ENCODE assay signal across 16 cellular contexts in the genomic region with DNA sequence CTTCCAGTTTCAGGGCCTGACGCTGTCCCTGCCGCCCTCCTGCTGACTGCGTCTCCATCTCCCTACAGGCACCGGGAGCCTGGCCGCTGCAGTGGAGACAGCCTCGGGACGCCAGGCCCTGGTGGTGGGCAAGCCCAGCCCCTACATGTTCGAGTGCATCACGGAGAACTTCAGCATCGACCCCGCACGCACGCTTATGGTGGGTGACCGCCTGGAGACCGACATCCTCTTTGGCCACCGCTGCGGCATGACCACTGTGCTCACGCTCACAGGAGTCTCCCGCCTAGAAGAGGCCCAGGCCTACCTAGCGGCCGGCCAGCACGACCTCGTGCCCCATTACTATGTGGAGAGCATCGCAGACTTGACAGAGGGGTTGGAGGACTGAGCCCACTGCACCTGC. TPM values are rescaled to one million over a fixed set of nuclear protein-coding genes. Genes with fewer than 3 reads are reported as not detected.
DNase-seq lines count a peak whose midpoint lies in the region; ATAC-seq, FAIRE-seq and TF ChIP-seq lines count a peak whose summit lies in the region.
"Had no signal": no experiment of that assay in that cellular context is flagged by ENCODE, and none has a peak within 500 bp of the region (broad histone marks: within the 10 kb centered on the region; RNA-seq: fewer than 3 reads in every experiment).

No MANE protein-coding gene starts in this region.

- ATAC-seq in HepG2 (no peak), right lobe of liver (no peak), GM19452 (IDR thresholded peaks at IDR 0.05; ENCODE audit: unreplicated experiment) (no peak), HG03135 (IDR thresholded peaks at IDR 0.05; ENCODE audit: unreplicated experiment) (no peak)
- ATAC-seq: HCT116 had no signal

- no peak overlapping the region for H3K4ac ChIP-seq in neuronal stem cell (ENCODE audit: low read length)

- no peak overlapping the region for H2BK120ac ChIP-seq in neuronal stem cell (ENCODE audit: low read depth, low read length)

- TF ChIP-seq EP300 in HepG2 (IDR thresholded peaks at IDR 0.05; ENCODE audit: low read depth in 2 of 2, low read length in 2 of 2) (no peak), HepG2 (CRISPR knock-in tag; IDR thresholded peaks at IDR 0.05; ENCODE audit: borderline replicate concordance) (no peak)

- CTCF ChIA-PET in HepG2 (lab: Yijun Ruan, JAX; ENCODE audit: low intra/inter-chr PET ratio, low total read pairs), result no interaction called here

- H3K79me1 ChIP-seq in neuronal stem cell (ENCODE audit: low read depth, low read length), result peaks cover 15% of the 10 kb centered on the region

- FAIRE-seq in HepG2 (lab: Jason Lieb, UNC), result no peak
- FAIRE-seq: GM19239, H54 had no signal

- H2BK15ac ChIP-seq in neuronal stem cell (ENCODE audit: low read length), result no peak overlapping the region

- H4K91ac ChIP-seq in neuronal stem cell (ENCODE audit: low read depth, low read length, poor library complexity), result no peak overlapping the region

- intact Hi-C loops in HepG2 (cut with micrococcal nuclease; ENCODE audit: unreplicated experiment) (no loop called here), right lobe of liver (cut with DNase I) (no loop called here)

- no peak for TF ChIP-seq CTCF in HepG2 (CRISPR knock-in tag; IDR thresholded peaks at IDR 0.05)
- TF ChIP-seq CTCF in right lobe of liver (IDR thresholded peaks at IDR 0.05), result no peak

- peaks cover 44% of the 10 kb centered on the region for H3K79me2 ChIP-seq in HepG2 (ENCODE audit: insufficient read depth, low read length)

- TF ChIP-seq RAD21 in HepG2 (CRISPR knock-in tag; IDR thresholded peaks at IDR 0.05), result no peak

- H4K8ac ChIP-seq in neuronal stem cell (ENCODE audit: low read depth, low read length), result no peak overlapping the region

- H3K9me3 ChIP-seq in HepG2 (ENCODE audit: low read length), result no peaks in the 10 kb centered on the region
- no peaks in the 10 kb centered on the region for H3K9me3 ChIP-seq in right lobe of liver
- no peaks in the 10 kb centered on the region for H3K9me3 ChIP-seq in neuronal stem cell (replicated peaks in 1 of 2; ENCODE audit: control insufficient read depth in 2 of 2, insufficient read depth in 1 of 2, low read depth in 1 of 2, low read length in 2 of 2)
- no peaks in the 10 kb centered on the region for H3K9me3 ChIP-seq in subcutaneous abdominal adipose tissue (ENCODE audit: control insufficient read depth in 5 of 5, low read length in 5 of 5)
- H3K9me3 ChIP-seq: BLaER1 treated with 17β-estradiol and CSF1 and Interleukin-3, amounts not matched to agents 10 nM and 100 nM had no signal

- no peak overlapping the region for H2BK12ac ChIP-seq in neuronal stem cell (ENCODE audit: low read length)

- H2AK5ac ChIP-seq in neuronal stem cell (ENCODE audit: low read depth, low read length), result peak overlapping the region; percentile 46

- H3K9ac ChIP-seq in HepG2 (ENCODE audit: insufficient read depth, low read depth, low read length) (no peak overlapping the region), neuronal stem cell (ENCODE audit: low read depth, low read length, poor library complexity) (no peak overlapping the region), subcutaneous abdominal adipose tissue (ENCODE audit: low read length in 5 of 5) (no peak overlapping the region)
- H3K9ac ChIP-seq: BLaER1 treated with 17β-estradiol and CSF1 and Interleukin-3, amounts not matched to agents 10 nM and 100 nM had no signal

- no peak overlapping the region for H3K18ac ChIP-seq in neuronal stem cell (ENCODE audit: low read length)

- no TSS peak for BruUV-seq in HepG2 (replicated peaks; lab: Mats Ljungman, UMichigan)

- no peak overlapping the region for H2AFZ ChIP-seq in HepG2 (ENCODE audit: low read length)
- no peak overlapping the region for H2AFZ ChIP-seq in neuronal stem cell (ENCODE audit: low read length)

- H2BK5ac ChIP-seq in neuronal stem cell (ENCODE audit: low read length), result peak overlapping the region; percentile 26

- TF ChIP-seq POLR2A in HepG2 (IDR thresholded peaks at IDR 0.05; ENCODE audit: insufficient read depth in 1 of 2, low read depth in 2 of 2, low read length in 2 of 2) (no peak), right lobe of liver (IDR thresholded peaks at IDR 0.05) (no peak)

- H3K36me3 ChIP-seq in HepG2 (replicated peaks in 1 of 2; ENCODE audit: control insufficient read depth in 1 of 2, insufficient read depth in 2 of 2, low read length in 2 of 2) (peaks cover 17 to 29% of the 10 kb centered on the region in 2 experiments), right lobe of liver (peaks cover 0 to 18% (median 9%) of the 10 kb centered on the region in 4 donors), neuronal stem cell (replicated peaks in 1 of 2; ENCODE audit: control insufficient read depth in 2 of 2, insufficient read depth in 2 of 2, low read length in 2 of 2) (peaks cover 20 to 61% of the 10 kb centered on the region in 2 donors), subcutaneous abdominal adipose tissue (ENCODE audit: control insufficient read depth in 5 of 5, insufficient read depth in 5 of 5, low read length in 5 of 5) (peaks cover 0 to 16% (median 13%) of the 10 kb centered on the region in 5 donors)

- in situ Hi-C loops in HepG2 (cut with HindIII; ENCODE audit: extremely low pct_ligation_motif_present, low pct_unique_long_range_greater_than_20kb), result no loop called here

- 98% methylated on average over 20 of the region's 24 CpGs for WGBS in HepG2 (ENCODE audit: low lambda C conversion rate)
- 100% methylated on average over 3 of the region's 24 CpGs for WGBS in right lobe of liver (ENCODE audit: insufficient coverage, low coverage, low lambda C conversion rate, missing lambda C conversion rate)
- WGBS in neuronal stem cell (ENCODE audit: extremely low coverage in 2 of 2, insufficient read length in 2 of 2, insufficient replicate concordance in 1 of 2), 2 donors, result no CpG with 5 or more reads among the region's 24 CpGs

- POLR2A ChIA-PET in HepG2 (lab: Yijun Ruan, JAX), result interaction anchor here (1.4 to 11.2 kb wide), 3 partner anchors 16 to 28 kb away, joined by 3 to 242 read pairs (median 3); a partner anchor contains a TSS

- no peak overlapping the region for H3K14ac ChIP-seq in neuronal stem cell (ENCODE audit: low read length)

- H3K27ac ChIP-seq in HepG2 (ENCODE audit: extremely low read length, insufficient read depth, low read length), result no peak overlapping the region
- H3K27ac ChIP-seq in right lobe of liver, result no peak overlapping the region
- peak overlapping the region; percentile 12 for H3K27ac ChIP-seq in neuronal stem cell (replicated peaks; ENCODE audit: low read length)
- peak overlapping the region; percentile 67 for H3K27ac ChIP-seq in subcutaneous abdominal adipose tissue (ENCODE audit: low read depth, low read length)

- H3K4me2 ChIP-seq in HepG2 (ENCODE audit: low read depth, low read length) (no peak overlapping the region), neuronal stem cell (ENCODE audit: insufficient read depth, low read length, poor library complexity, severe bottlenecking) (no peak overlapping the region)
- H3K4me2 ChIP-seq: BLaER1 treated with 17β-estradiol and CSF1 and Interleukin-3, amounts not matched to agents 10 nM and 100 nM had no signal

- no peak overlapping the region for H3K4me3 ChIP-seq in HepG2 (replicated peaks in 1 of 3; ENCODE audit: insufficient read depth in 1 of 3, low read depth in 2 of 3, low read length in 3 of 3)
- H3K4me3 ChIP-seq in right lobe of liver, result no peak overlapping the region
- no peak overlapping the region for H3K4me3 ChIP-seq in neuronal stem cell (ENCODE audit: low read length in 2 of 2)
- no peak overlapping the region for H3K4me3 ChIP-seq in subcutaneous abdominal adipose tissue (ENCODE audit: low read depth in 1 of 5, low read length in 5 of 5)
- H3K4me3 ChIP-seq: BLaER1 treated with 17β-estradiol and CSF1 and Interleukin-3, amounts not matched to agents 10 nM and 100 nM had no signal

- H3K4me1 ChIP-seq in HepG2 (ENCODE audit: insufficient read depth, low read length), result peaks cover 61% of the 10 kb centered on the region
- H3K4me1 ChIP-seq in right lobe of liver, result peaks cover 0 to 28% (median 13%) of the 10 kb centered on the region in 4 donors
- H3K4me1 ChIP-seq in neuronal stem cell (ENCODE audit: control insufficient read depth in 2 of 2, insufficient read depth in 1 of 2, low read depth in 1 of 2, low read length in 2 of 2), result peaks cover 3 to 7% of the 10 kb centered on the region in 2 donors
- peaks cover 3 to 60% (median 42%) of the 10 kb centered on the region in 5 donors for H3K4me1 ChIP-seq in subcutaneous abdominal adipose tissue (ENCODE audit: control insufficient read depth in 5 of 5, insufficient read depth in 5 of 5, low read length in 5 of 5)

- peaks cover 49% of the 10 kb centered on the region for H4K20me1 ChIP-seq in HepG2 (ENCODE audit: insufficient read depth, low read length)

- peak overlapping the region; percentile 55 for H3K23ac ChIP-seq in neuronal stem cell (ENCODE audit: low read depth, low read length, poor library complexity)

- H3K27me3 ChIP-seq in HepG2 (ENCODE audit: control insufficient read depth in 1 of 2, insufficient read depth in 2 of 2, low read length in 2 of 2), result no peaks in the 10 kb centered on the region; a peak in 1 of 5 replicates
- no peaks in the 10 kb centered on the region for H3K27me3 ChIP-seq in right lobe of liver
- no peaks in the 10 kb centered on the region for H3K27me3 ChIP-seq in neuronal stem cell (ENCODE audit: control insufficient read depth in 3 of 3, insufficient read depth in 3 of 3, low read depth in 1 of 3, low read length in 3 of 3)
- no peaks in the 10 kb centered on the region for H3K27me3 ChIP-seq in subcutaneous abdominal adipose tissue (ENCODE audit: control insufficient read depth in 5 of 5, insufficient read depth in 4 of 5, low read length in 5 of 5)
- H3K27me3 ChIP-seq: BLaER1 treated with 17β-estradiol and CSF1 and Interleukin-3, amounts not matched to agents 10 nM and 100 nM had no signal

- no peak for DNase-seq in HepG2 (ENCODE audit: low spot score)
- DNase-seq in right lobe of liver, result no peak
- no peak for DNase-seq in neuronal stem cell (ENCODE audit: low spot score)
- no peak for DNase-seq in activated CD8-positive, alpha-beta memory T cell treated with anti-CD3 and anti-CD28 coated beads for 24 hours
- DNase-seq: ACHN; CD4-positive, CD25-positive, alpha-beta regulatory T cell; DMS53; GF-D8 had no signal

RNA-seq across cellular contexts. Expression of a gene that starts 7.0 kb away (rescaled TPM):
- total RNA-seq in HepG2 (2016; rRNA removed; fragmentation: Illumina TruSeq; extraction: Trizol) (46.1 and 58.2 TPM in 2 replicates), right lobe of liver (10 to 100 TPM; 15.7 to 63.4 (median 34.4) TPM)
- total RNA-seq in HepG2 (2016; cell fraction: cytosol; rRNA removed; fragmentation: Illumina TruSeq; extraction: Trizol; ENCODE audit: low read depth), result 62.9 and 64.6 TPM in 2 replicates
- total RNA-seq in HepG2 (2016; cell fraction: insoluble cytoplasmic fraction; rRNA removed; fragmentation: Illumina TruSeq; extraction: Trizol), result 45.3 and 56.4 TPM in 2 replicates
- total RNA-seq in HepG2 (2016; cell fraction: membrane; rRNA removed; fragmentation: Illumina TruSeq; extraction: Trizol), result 118 and 121 TPM in 2 replicates
- 25.4 and 29.3 TPM in 2 replicates for total RNA-seq in HepG2 (2016; cell fraction: nucleus; rRNA removed; fragmentation: Illumina TruSeq; extraction: Trizol)
- polyA plus RNA-seq in HepG2 (2011; rRNA removed), result 70.6 and 85.3 TPM in 2 replicates
- 84.8 and 95.4 TPM in 2 replicates for polyA plus RNA-seq in HepG2 (2011; cell fraction: cytosol; rRNA removed)
- polyA plus RNA-seq in HepG2 (2011; cell fraction: nucleus; rRNA removed), result 35.1 and 40.0 TPM in 2 replicates
- 56.1 and 70.1 TPM in 2 replicates for polyA plus RNA-seq in HepG2 (2012)
- polyA plus RNA-seq in HepG2 (2016; cell fraction: cytosol; fragmentation: Illumina TruSeq; extraction: Trizol; ENCODE audit: low read depth), result 91.9 and 92.3 TPM in 2 replicates
- polyA plus RNA-seq in HepG2 (2016; cell fraction: insoluble cytoplasmic fraction; fragmentation: Illumina TruSeq; extraction: Trizol; ENCODE audit: low read depth), result 62.2 and 67.0 TPM in 2 replicates
- 136 and 141 TPM in 2 replicates for polyA plus RNA-seq in HepG2 (2016; cell fraction: membrane; fragmentation: Illumina TruSeq; extraction: Trizol; ENCODE audit: low read depth)
- 55.6 and 56.4 TPM in 2 replicates for polyA plus RNA-seq in HepG2 (2016; cell fraction: nucleus; fragmentation: Illumina TruSeq; extraction: Trizol; ENCODE audit: insufficient read depth, low read depth)
- 51.1 and 129 TPM in 2 replicates for polyA minus RNA-seq in HepG2 (2011; rRNA and poly(A)+ RNA removed; ENCODE audit: low replicate concordance)
- 45.3 and 51.1 TPM in 2 replicates for polyA minus RNA-seq in HepG2 (2011; cell fraction: cytosol; rRNA and poly(A)+ RNA removed)
- polyA minus RNA-seq in HepG2 (2011; cell fraction: nucleus; rRNA and poly(A)+ RNA removed), result 11.2 and 19.6 TPM in 2 replicates
- polyA plus RNA-seq in neuronal stem cell (2013, experiment 1 of 2), result 46.4 TPM
- 44.0 TPM for polyA plus RNA-seq in neuronal stem cell (2013, experiment 2 of 2)

RNA-seq across cellular contexts. Expression of a gene that starts 9.9 kb away (rescaled TPM):
- total RNA-seq in HepG2 (2016; rRNA removed; fragmentation: Illumina TruSeq; extraction: Trizol) (103 and 124 TPM in 2 replicates), right lobe of liver (100 to 1,000 TPM in 4 of 6 experiments, 10 to 100 TPM in 2; 34.7 to 267 (median 141) TPM)
- total RNA-seq in HepG2 (2016; cell fraction: cytosol; rRNA removed; fragmentation: Illumina TruSeq; extraction: Trizol; ENCODE audit: low read depth), result 57.9 and 62.2 TPM in 2 replicates
- total RNA-seq in HepG2 (2016; cell fraction: insoluble cytoplasmic fraction; rRNA removed; fragmentation: Illumina TruSeq; extraction: Trizol), result 112 and 139 TPM in 2 replicates
- 82.6 and 91.4 TPM in 2 replicates for total RNA-seq in HepG2 (2016; cell fraction: membrane; rRNA removed; fragmentation: Illumina TruSeq; extraction: Trizol)
- 41.9 and 43.3 TPM in 2 replicates for total RNA-seq in HepG2 (2016; cell fraction: nucleus; rRNA removed; fragmentation: Illumina TruSeq; extraction: Trizol)
- polyA plus RNA-seq in HepG2 (2011; rRNA removed), result 858 and 969 TPM in 2 replicates
- polyA plus RNA-seq in HepG2 (2011; cell fraction: cytosol; rRNA removed), result 832 and 1,201 TPM in 2 replicates
- 345 and 371 TPM in 2 replicates for polyA plus RNA-seq in HepG2 (2011; cell fraction: nucleus; rRNA removed)
- polyA plus RNA-seq in HepG2 (2012), result 159 and 278 TPM in 2 replicates
- 67.7 and 71.5 TPM in 2 replicates for polyA plus RNA-seq in HepG2 (2016; cell fraction: cytosol; fragmentation: Illumina TruSeq; extraction: Trizol; ENCODE audit: low read depth)
- polyA plus RNA-seq in HepG2 (2016; cell fraction: insoluble cytoplasmic fraction; fragmentation: Illumina TruSeq; extraction: Trizol; ENCODE audit: low read depth), result 127 and 134 TPM in 2 replicates
- polyA plus RNA-seq in HepG2 (2016; cell fraction: membrane; fragmentation: Illumina TruSeq; extraction: Trizol; ENCODE audit: low read depth), result 86.0 and 88.7 TPM in 2 replicates
- polyA plus RNA-seq in HepG2 (2016; cell fraction: nucleus; fragmentation: Illumina TruSeq; extraction: Trizol; ENCODE audit: insufficient read depth, low read depth), result 73.5 and 82.4 TPM in 2 replicates
- polyA minus RNA-seq in HepG2 (2011; rRNA and poly(A)+ RNA removed; ENCODE audit: low replicate concordance), result 698 and 901 TPM in 2 replicates
- 108 and 111 TPM in 2 replicates for polyA minus RNA-seq in HepG2 (2011; cell fraction: cytosol; rRNA and poly(A)+ RNA removed)
- polyA minus RNA-seq in HepG2 (2011; cell fraction: nucleus; rRNA and poly(A)+ RNA removed), result 36.1 and 40.8 TPM in 2 replicates
- polyA plus RNA-seq in neuronal stem cell (2013, experiment 1 of 2), result 41.9 TPM
- 44.2 TPM for polyA plus RNA-seq in neuronal stem cell (2013, experiment 2 of 2)

RNA-seq across cellular contexts. Expression of a gene that starts 20.7 kb away (rescaled TPM):
- 27.5 and 31.4 TPM in 2 replicates for total RNA-seq in HepG2 (2016; rRNA removed; fragmentation: Illumina TruSeq; extraction: Trizol)
- total RNA-seq in HepG2 (2016; cell fraction: cytosol; rRNA removed; fragmentation: Illumina TruSeq; extraction: Trizol; ENCODE audit: low read depth), result 16.8 and 19.1 TPM in 2 replicates
- 32.5 and 33.9 TPM in 2 replicates for total RNA-seq in HepG2 (2016; cell fraction: insoluble cytoplasmic fraction; rRNA removed; fragmentation: Illumina TruSeq; extraction: Trizol)
- 15.1 and 15.8 TPM in 2 replicates for total RNA-seq in HepG2 (2016; cell fraction: membrane; rRNA removed; fragmentation: Illumina TruSeq; extraction: Trizol)
- 16.0 and 18.3 TPM in 2 replicates for total RNA-seq in HepG2 (2016; cell fraction: nucleus; rRNA removed; fragmentation: Illumina TruSeq; extraction: Trizol)
- 11.8 and 14.3 TPM in 2 replicates for polyA plus RNA-seq in HepG2 (2011; rRNA removed)
- polyA plus RNA-seq in HepG2 (2011; cell fraction: cytosol; rRNA removed), result 10.6 and 13.4 TPM in 2 replicates
- 22.9 and 24.1 TPM in 2 replicates for polyA plus RNA-seq in HepG2 (2011; cell fraction: nucleus; rRNA removed)
- 7.3 and 8.5 TPM in 2 replicates for polyA plus RNA-seq in HepG2 (2012)
- 11.0 and 12.6 TPM in 2 replicates for polyA plus RNA-seq in HepG2 (2016; cell fraction: cytosol; fragmentation: Illumina TruSeq; extraction: Trizol; ENCODE audit: low read depth)
- 33.1 and 34.7 TPM in 2 replicates for polyA plus RNA-seq in HepG2 (2016; cell fraction: insoluble cytoplasmic fraction; fragmentation: Illumina TruSeq; extraction: Trizol; ENCODE audit: low read depth)
- 11.4 and 13.2 TPM in 2 replicates for polyA plus RNA-seq in HepG2 (2016; cell fraction: membrane; fragmentation: Illumina TruSeq; extraction: Trizol; ENCODE audit: low read depth)
- 32.5 and 32.7 TPM in 2 replicates for polyA plus RNA-seq in HepG2 (2016; cell fraction: nucleus; fragmentation: Illumina TruSeq; extraction: Trizol; ENCODE audit: insufficient read depth, low read depth)
- polyA minus RNA-seq in HepG2 (2011; rRNA and poly(A)+ RNA removed; ENCODE audit: low replicate concordance), result 17.5 and 18.0 TPM in 2 replicates
- 6.7 and 8.4 TPM in 2 replicates for polyA minus RNA-seq in HepG2 (2011; cell fraction: cytosol; rRNA and poly(A)+ RNA removed)
- polyA minus RNA-seq in HepG2 (2011; cell fraction: nucleus; rRNA and poly(A)+ RNA removed), result 18.2 and 19.4 TPM in 2 replicates
- 10 to 100 TPM in 2 of 6 experiments, 1 to 10 TPM in 4; 8.4 to 16.1 (median 9.4) TPM for total RNA-seq in right lobe of liver
- 22.6 TPM for polyA plus RNA-seq in neuronal stem cell (2013, experiment 1 of 2)
- 19.5 TPM for polyA plus RNA-seq in neuronal stem cell (2013, experiment 2 of 2)

RNA-seq across cellular contexts. Expression of a gene that starts 26.0 kb away (rescaled TPM):
- 8.4 and 9.4 TPM in 2 replicates for total RNA-seq in HepG2 (2016; rRNA removed; fragmentation: Illumina TruSeq; extraction: Trizol)
- total RNA-seq in HepG2 (2016; cell fraction: cytosol; rRNA removed; fragmentation: Illumina TruSeq; extraction: Trizol; ENCODE audit: low read depth), result 5.6 and 6.0 TPM in 2 replicates
- total RNA-seq in HepG2 (2016; cell fraction: insoluble cytoplasmic fraction; rRNA removed; fragmentation: Illumina TruSeq; extraction: Trizol), result 6.3 and 8.5 TPM in 2 replicates
- total RNA-seq in HepG2 (2016; cell fraction: membrane; rRNA removed; fragmentation: Illumina TruSeq; extraction: Trizol), result 9.2 and 11.0 TPM in 2 replicates
- 6.6 and 9.5 TPM in 2 replicates for total RNA-seq in HepG2 (2016; cell fraction: nucleus; rRNA removed; fragmentation: Illumina TruSeq; extraction: Trizol)
- polyA plus RNA-seq in HepG2 (2011; rRNA removed), result 15.7 and 18.5 TPM in 2 replicates
- polyA plus RNA-seq in HepG2 (2011; cell fraction: cytosol; rRNA removed), result 7.3 and 12.2 TPM in 2 replicates
- polyA plus RNA-seq in HepG2 (2011; cell fraction: nucleus; rRNA removed), result 56.4 and 86.5 TPM in 2 replicates
- polyA plus RNA-seq in HepG2 (2012), result 23.6 and 27.1 TPM in 2 replicates
- polyA plus RNA-seq in HepG2 (2016; cell fraction: cytosol; fragmentation: Illumina TruSeq; extraction: Trizol; ENCODE audit: low read depth), result 7.5 and 7.7 TPM in 2 replicates
- polyA plus RNA-seq in HepG2 (2016; cell fraction: insoluble cytoplasmic fraction; fragmentation: Illumina TruSeq; extraction: Trizol; ENCODE audit: low read depth), result 11.5 and 13.3 TPM in 2 replicates
- 12.3 and 13.5 TPM in 2 replicates for polyA plus RNA-seq in HepG2 (2016; cell fraction: membrane; fragmentation: Illumina TruSeq; extraction: Trizol; ENCODE audit: low read depth)
- polyA plus RNA-seq in HepG2 (2016; cell fraction: nucleus; fragmentation: Illumina TruSeq; extraction: Trizol; ENCODE audit: insufficient read depth, low read depth), result 17.9 and 27.8 TPM in 2 replicates
- 1.6 and 9.8 TPM in 2 replicates for polyA minus RNA-seq in HepG2 (2011; rRNA and poly(A)+ RNA removed; ENCODE audit: low replicate concordance)
- polyA minus RNA-seq in HepG2 (2011; cell fraction: cytosol; rRNA and poly(A)+ RNA removed), result 6.4 and 9.8 TPM in 2 replicates
- 7.9 and 15.4 TPM in 2 replicates for polyA minus RNA-seq in HepG2 (2011; cell fraction: nucleus; rRNA and poly(A)+ RNA removed)
- 1 to 10 TPM; 1.6 to 4.8 (median 2.8) TPM for total RNA-seq in right lobe of liver
- polyA plus RNA-seq in neuronal stem cell (2013, experiment 1 of 2), result 14.6 TPM
- 14.3 TPM for polyA plus RNA-seq in neuronal stem cell (2013, experiment 2 of 2)
- total RNA-seq: A172 had no signal

RNA-seq across cellular contexts. Expression of a gene that starts 31.4 kb away (rescaled TPM):
- total RNA-seq in HepG2 (2016; rRNA removed; fragmentation: Illumina TruSeq; extraction: Trizol) (11.3 and 15.4 TPM in 2 replicates), right lobe of liver (10 to 100 TPM; 11.7 to 22.8 (median 20.7) TPM)
- total RNA-seq in HepG2 (2016; cell fraction: cytosol; rRNA removed; fragmentation: Illumina TruSeq; extraction: Trizol; ENCODE audit: low read depth), result 7.1 and 8.1 TPM in 2 replicates
- 10.9 and 14.5 TPM in 2 replicates for total RNA-seq in HepG2 (2016; cell fraction: insoluble cytoplasmic fraction; rRNA removed; fragmentation: Illumina TruSeq; extraction: Trizol)
- 15.0 and 16.4 TPM in 2 replicates for total RNA-seq in HepG2 (2016; cell fraction: membrane; rRNA removed; fragmentation: Illumina TruSeq; extraction: Trizol)
- total RNA-seq in HepG2 (2016; cell fraction: nucleus; rRNA removed; fragmentation: Illumina TruSeq; extraction: Trizol), result 12.3 and 18.6 TPM in 2 replicates
- polyA plus RNA-seq in HepG2 (2011; rRNA removed), result 6.1 and 10.1 TPM in 2 replicates
- polyA plus RNA-seq in HepG2 (2011; cell fraction: cytosol; rRNA removed), result 5.6 and 8.0 TPM in 2 replicates
- 19.7 and 19.9 TPM in 2 replicates for polyA plus RNA-seq in HepG2 (2011; cell fraction: nucleus; rRNA removed)
- polyA plus RNA-seq in HepG2 (2012), result 7.0 TPM in 2 replicates
- 7.6 and 8.0 TPM in 2 replicates for polyA plus RNA-seq in HepG2 (2016; cell fraction: cytosol; fragmentation: Illumina TruSeq; extraction: Trizol; ENCODE audit: low read depth)
- polyA plus RNA-seq in HepG2 (2016; cell fraction: insoluble cytoplasmic fraction; fragmentation: Illumina TruSeq; extraction: Trizol; ENCODE audit: low read depth), result 12.7 and 16.2 TPM in 2 replicates
- polyA plus RNA-seq in HepG2 (2016; cell fraction: membrane; fragmentation: Illumina TruSeq; extraction: Trizol; ENCODE audit: low read depth), result 12.7 and 14.1 TPM in 2 replicates
- 21.7 and 21.8 TPM in 2 replicates for polyA plus RNA-seq in HepG2 (2016; cell fraction: nucleus; fragmentation: Illumina TruSeq; extraction: Trizol; ENCODE audit: insufficient read depth, low read depth)
- 23.8 and 48.7 TPM in 2 replicates for polyA minus RNA-seq in HepG2 (2011; rRNA and poly(A)+ RNA removed; ENCODE audit: low replicate concordance)
- polyA minus RNA-seq in HepG2 (2011; cell fraction: cytosol; rRNA and poly(A)+ RNA removed), result 4.7 and 7.0 TPM in 2 replicates
- 13.6 and 16.2 TPM in 2 replicates for polyA minus RNA-seq in HepG2 (2011; cell fraction: nucleus; rRNA and poly(A)+ RNA removed)
- polyA plus RNA-seq in neuronal stem cell (2013, experiment 1 of 2), result 17.8 TPM
- polyA plus RNA-seq in neuronal stem cell (2013, experiment 2 of 2), result 17.3 TPM

Comparison
In these comparisons a context has a peak if more than half of its experiments do, and no peak if none do; other contexts are left out.
1. H3K27ac ChIP-seq: peak in neuronal stem cell (single experiment) and subcutaneous abdominal adipose tissue (single experiment); none in HepG2 (single experiment) and right lobe of liver (0 of 3).